Comparison of ENCODE assay signal across 11 cellular contexts in the genomic region with DNA sequence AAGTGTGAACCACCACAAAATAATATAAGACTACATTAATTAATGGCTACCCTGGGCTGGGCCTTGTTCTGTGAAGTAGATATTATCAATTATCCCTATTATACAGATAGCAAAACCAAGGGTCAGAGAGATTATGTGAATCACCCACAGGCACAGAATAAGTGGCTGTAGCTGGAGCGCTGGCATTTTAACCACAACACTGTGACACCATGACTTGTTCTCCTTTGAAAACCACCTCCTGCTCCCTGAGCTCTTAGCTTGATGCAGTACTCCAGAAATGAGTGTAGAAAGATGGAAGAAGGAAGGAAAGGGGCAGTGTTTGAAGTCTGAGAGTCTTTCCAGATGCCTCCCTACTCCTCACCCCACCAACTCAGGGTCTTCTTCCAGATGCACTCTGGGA. TPM values are rescaled to one million over a fixed set of nuclear protein-coding genes. Genes with fewer than 3 reads are reported as not detected.
DNase-seq lines count a peak whose midpoint lies in the region; ATAC-seq and TF ChIP-seq lines count a peak whose summit lies in the region.
"Had no signal": no experiment of that assay in that cellular context is flagged by ENCODE, and none has a peak within 500 bp of the region (broad histone marks: within the 10 kb centered on the region; RNA-seq: fewer than 3 reads in every experiment).

No MANE protein-coding gene starts in this region.

- no peaks in the 10 kb centered on the region for H3K27me3 ChIP-seq in psoas muscle (ENCODE audit: insufficient read depth in 3 of 3, low read length in 2 of 3)

- H3K4me3 ChIP-seq in NB4 (ENCODE audit: low read depth, low read length) (no peak overlapping the region), psoas muscle (no peak overlapping the region)

- TF ChIP-seq CTCF in NB4 (IDR thresholded peaks at IDR 0.05; ENCODE audit: low read depth, low read length) (no peak), endothelial cell (IDR thresholded peaks at IDR 0.05; ENCODE audit: unreplicated experiment) (no peak), psoas muscle (IDR thresholded peaks at IDR 0.05) (no peak), GM20000 (IDR thresholded peaks at IDR 0.05; ENCODE audit: extremely low read depth, missing control alignments) (no peak)

- DNase-seq in Daoy (ENCODE audit: low read depth): peak; percentile 42
- DNase-seq in NB4 (ENCODE audit: low read depth): peak; percentile 56
- DNase-seq in endothelial cell (ENCODE audit: low spot score): no peak
- no peak for DNase-seq in psoas muscle
- DNase-seq in GM20000 (ENCODE audit: low spot score): no peak
- DNase-seq in islet precursor cell: no peak
- DNase-seq: DMS 273 treated with DMSO at 0.1 percent for 48 hours, left colon, NCI-H510A had no signal

- H3K9me3 ChIP-seq in psoas muscle: no peaks in the 10 kb centered on the region

- ATAC-seq in psoas muscle (no peak), HG03280 (IDR thresholded peaks at IDR 0.05; ENCODE audit: unreplicated experiment) (no peak), HG03460 (IDR thresholded peaks at IDR 0.05; ENCODE audit: unreplicated experiment) (no peak)
- ATAC-seq: left colon had no signal

- peak overlapping the region; percentile 52 for H3K27ac Mint-ChIP-seq in endothelial cell (ENCODE audit: unreplicated experiment)

- H3K27me3 Mint-ChIP-seq in endothelial cell (ENCODE audit: unreplicated experiment): peaks cover 3% of the 10 kb centered on the region

- WGBS in psoas muscle, 3 donors: 92 to 100% (median 96%) methylated on average over 1 of the region's 1 CpG

- H3K4me3 Mint-ChIP-seq in endothelial cell (ENCODE audit: unreplicated experiment): no peak overlapping the region

- no peaks in the 10 kb centered on the region for H3K4me1 ChIP-seq in psoas muscle

- no peaks in the 10 kb centered on the region for H3K36me3 Mint-ChIP-seq in endothelial cell (ENCODE audit: low read depth, unreplicated experiment)

- H3K27ac ChIP-seq in psoas muscle: peak overlapping the region; percentile 97

- TF ChIP-seq POLR2A in NB4 (IDR thresholded peaks at IDR 0.05; ENCODE audit: extremely low read depth, insufficient read length): no peak

- no peaks in the 10 kb centered on the region for H3K9me3 Mint-ChIP-seq in endothelial cell (ENCODE audit: unreplicated experiment)

- intact Hi-C loops in psoas muscle (cut with DNase I): no loop called here

- H3K4me1 Mint-ChIP-seq in endothelial cell (ENCODE audit: unreplicated experiment): peaks cover 25% of the 10 kb centered on the region

- no peaks in the 10 kb centered on the region for H3K36me3 ChIP-seq in psoas muscle (ENCODE audit: insufficient read depth in 1 of 2, low read depth in 1 of 2)

RNA-seq across cellular contexts. Expression of gene JUN, which starts 29.5 kb away (rescaled TPM):
- 161 and 165 TPM in 2 replicates for total RNA-seq in Daoy (2014; rRNA removed; shearing (Covaris generic))
- total RNA-seq in endothelial cell (ENCODE audit: unreplicated experiment): 56.3 TPM
- 100 to 1,000 TPM in 3 of 4 donors, 10 to 100 TPM in 1; 93.8 to 213 (median 164) TPM for total RNA-seq in psoas muscle
- polyA plus RNA-seq in psoas muscle: 100 to 1,000 TPM in 1 of 3 donors, 10 to 100 TPM in 2; 40.1 to 137 (median 60.0) TPM

Comparison
In these comparisons a context has a peak if more than half of its experiments do, and no peak if none do; other contexts are left out.
1. DNase-seq: peak in Daoy (single experiment) and NB4 (single experiment); none in endothelial cell (single experiment), psoas muscle (0 of 2), GM20000 (single experiment) and islet precursor cell (single experiment).